ENCODE assay signal across 13 cellular contexts in the genomic region with DNA sequence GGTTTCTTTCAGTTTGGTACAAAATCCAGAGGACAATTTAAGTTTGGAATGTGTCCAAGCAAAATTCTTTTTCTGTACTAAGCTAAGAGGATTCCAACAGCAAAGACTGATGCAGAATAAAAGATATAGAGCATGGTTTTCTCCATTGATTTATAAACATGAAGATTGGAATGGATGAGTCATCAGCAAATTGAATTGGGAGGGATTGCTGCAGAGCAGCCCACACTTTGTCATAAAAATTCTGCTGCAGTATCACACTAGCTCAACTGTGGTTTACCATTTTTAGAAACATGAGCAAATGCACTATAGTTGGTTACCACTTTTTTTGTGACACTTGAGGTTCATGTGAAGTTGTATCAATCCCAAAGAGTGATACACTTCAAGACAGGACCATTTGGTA. TPM values are rescaled to one million over a fixed set of nuclear protein-coding genes. Genes with fewer than 3 reads are reported as not detected.
DNase-seq lines count a peak whose midpoint lies in the region; ATAC-seq and TF ChIP-seq lines count a peak whose summit lies in the region.
"Had no signal": no experiment of that assay in that cellular context is flagged by ENCODE, and none has a peak within 500 bp of the region (broad histone marks: within the 10 kb centered on the region; RNA-seq: fewer than 3 reads in every experiment).

No MANE protein-coding gene starts in this region.

- peak overlapping the region; percentile 11; the same call in 1 of the 2 replicates for H3K4me2 ChIP-seq in HCT116 (ENCODE audit: low read length)

- no peaks in the 10 kb centered on the region for H3K9me3 ChIP-seq in HCT116 (ENCODE audit: control insufficient read depth in 1 of 2, insufficient read depth in 1 of 2, low read depth in 1 of 2, low read length in 2 of 2)
- no peaks in the 10 kb centered on the region for H3K9me3 ChIP-seq in CD4-positive, alpha-beta memory T cell (ENCODE audit: control insufficient read depth in 1 of 2, low read length in 2 of 2)

- H3K27ac Mint-ChIP-seq in stimulated activated effector memory CD8-positive, alpha-beta T cell treated with anti-CD3 and anti-CD28 coated beads, Interleukin-12 subunit alpha, Interleukin-12 subunit beta, amount 100 ng/mL, for 72 hours = no peak overlapping the region
- H3K27ac Mint-ChIP-seq in CD4-positive, alpha-beta memory T cell = peak overlapping the region in 1 of 7 donors; percentile 57
- H3K27ac Mint-ChIP-seq: naive thymus-derived CD4-positive, alpha-beta T cell; stimulated activated memory B cell treated with anti-CD40 and anti-IgM and Interleukin-4, amounts not matched to agents 10 μg/mL and 1 μg/mL and 100 μg/mL, for 72 hours had no signal

- H3K4me3 Mint-ChIP-seq in stimulated activated effector memory CD8-positive, alpha-beta T cell treated with anti-CD3 and anti-CD28 coated beads, Interleukin-12 subunit alpha, Interleukin-12 subunit beta, amount 100 ng/mL, for 72 hours = no peak overlapping the region
- no peak overlapping the region for H3K4me3 Mint-ChIP-seq in CD4-positive, alpha-beta memory T cell
- H3K4me3 Mint-ChIP-seq: naive thymus-derived CD4-positive, alpha-beta T cell; stimulated activated memory B cell treated with anti-CD40 and anti-IgM and Interleukin-4, amounts not matched to agents 10 μg/mL and 1 μg/mL and 100 μg/mL, for 72 hours had no signal

- no peaks in the 10 kb centered on the region for H3K9me2 ChIP-seq in HCT116 (ENCODE audit: insufficient read depth)

- H3K27me3 ChIP-seq in HCT116 (ENCODE audit: insufficient read depth, low read length) = no peaks in the 10 kb centered on the region
- H3K27me3 ChIP-seq in CD4-positive, alpha-beta memory T cell (ENCODE audit: insufficient read depth, low read length) = no peaks in the 10 kb centered on the region

- H3K4me1 ChIP-seq in HCT116 (ENCODE audit: control insufficient read depth in 1 of 2, insufficient read depth in 2 of 2, low read length in 2 of 2) = peaks cover 2 to 9% of the 10 kb centered on the region in 2 experiments; a peak in 3 of 4 replicates
- H3K4me1 ChIP-seq in CD4-positive, alpha-beta memory T cell (ENCODE audit: insufficient read depth, low read length) = no peaks in the 10 kb centered on the region

- H3K4me3 ChIP-seq in HCT116 (replicated peaks in 1 of 2; ENCODE audit: low read depth in 1 of 2, low read length in 2 of 2) = no peak overlapping the region
- H3K4me3 ChIP-seq in CD4-positive, alpha-beta memory T cell (ENCODE audit: low read length in 2 of 2) = no peak overlapping the region

- H2AFZ ChIP-seq in HCT116 (ENCODE audit: low read depth, low read length, poor library complexity, severe bottlenecking) = no peak overlapping the region

- H3K4me1 Mint-ChIP-seq in stimulated activated effector memory CD8-positive, alpha-beta T cell treated with anti-CD3 and anti-CD28 coated beads, Interleukin-12 subunit alpha, Interleukin-12 subunit beta, amount 100 ng/mL, for 72 hours = no peaks in the 10 kb centered on the region
- no peaks in the 10 kb centered on the region for H3K4me1 Mint-ChIP-seq in CD4-positive, alpha-beta memory T cell
- H3K4me1 Mint-ChIP-seq: naive thymus-derived CD4-positive, alpha-beta T cell; stimulated activated memory B cell treated with anti-CD40 and anti-IgM and Interleukin-4, amounts not matched to agents 10 μg/mL and 1 μg/mL and 100 μg/mL, for 72 hours had no signal

- RAD21 ChIA-PET in HCT116 (lab: Charles Lee; ENCODE audit: low non-redundant PET in 1 of 2, low total read pairs in 2 of 2, uncharacterized antibody in 2 of 2, unreplicated experiment in 2 of 2) = no interaction called here

- ATAC-seq in HCT116 = no peak
- peak; percentile 68 for ATAC-seq in stimulated activated effector memory CD8-positive, alpha-beta T cell treated with anti-CD3 and anti-CD28 coated beads, Interleukin-12 subunit alpha, Interleukin-12 subunit beta, amount 100 ng/mL, for 72 hours
- ATAC-seq in HG02763 (IDR thresholded peaks at IDR 0.05; ENCODE audit: unreplicated experiment) = no peak
- ATAC-seq: naive thymus-derived CD4-positive, alpha-beta T cell; stimulated activated memory B cell treated with anti-CD40 and anti-IgM and Interleukin-4, amounts not matched to agents 10 μg/mL and 1 μg/mL and 100 μg/mL, for 72 hours had no signal

- H3K36me3 Mint-ChIP-seq in stimulated activated effector memory CD8-positive, alpha-beta T cell treated with anti-CD3 and anti-CD28 coated beads, Interleukin-12 subunit alpha, Interleukin-12 subunit beta, amount 100 ng/mL, for 72 hours = no peaks in the 10 kb centered on the region
- no peaks in the 10 kb centered on the region for H3K36me3 Mint-ChIP-seq in CD4-positive, alpha-beta memory T cell
- H3K36me3 Mint-ChIP-seq: naive thymus-derived CD4-positive, alpha-beta T cell; stimulated activated memory B cell treated with anti-CD40 and anti-IgM and Interleukin-4, amounts not matched to agents 10 μg/mL and 1 μg/mL and 100 μg/mL, for 72 hours had no signal

- TF ChIP-seq POLR2A in HCT116 (IDR thresholded peaks at IDR 0.05; ENCODE audit: borderline replicate concordance, extremely low read depth, insufficient read depth, insufficient read length) = no peak

- TF ChIP-seq CTCF in HCT116 (IDR thresholded peaks at IDR 0.05 in 2 of 3, conservative IDR thresholded peaks at IDR 0.05 in 1 of 3; ENCODE audit: borderline replicate concordance in 1 of 3, insufficient read depth in 1 of 3, low read depth in 2 of 3, low read length in 2 of 3) = no peak

- no TSS peak for BruUV-seq in HCT116 (replicated peaks; lab: Mats Ljungman, UMichigan)

- POLR2A ChIA-PET in HCT116 (lab: Charles Lee) = interaction anchor here (2.2 kb wide), 1 partner anchor 16 kb away, joined by 8 read pairs; a partner anchor contains a TSS
- POLR2A ChIA-PET in CD4-positive, alpha-beta memory T cell (lab: Charles Lee; ENCODE audit: partially characterized antibody) = no interaction called here

- H3K79me2 ChIP-seq in HCT116 (ENCODE audit: insufficient read depth, low read length) = no peaks in the 10 kb centered on the region

- intact Hi-C loops in HCT116 (cut with micrococcal nuclease) = no loop called here
- intact Hi-C loops in CD4-positive, alpha-beta memory T cell (cut with micrococcal nuclease) = no loop called here

- no peak overlapping the region for H3K27ac ChIP-seq in HCT116 (ENCODE audit: low read depth, low read length)
- H3K27ac ChIP-seq in CD4-positive, alpha-beta memory T cell (ENCODE audit: low read depth, low read length) = no peak overlapping the region
- H3K27ac ChIP-seq: HL-60 had no signal

- no peaks in the 10 kb centered on the region for H3K36me3 ChIP-seq in HCT116 (ENCODE audit: control insufficient read depth in 1 of 2, insufficient read depth in 2 of 2, low read length in 2 of 2)
- H3K36me3 ChIP-seq in CD4-positive, alpha-beta memory T cell (ENCODE audit: insufficient read depth, low read length) = no peaks in the 10 kb centered on the region

- no peaks in the 10 kb centered on the region for H4K20me1 ChIP-seq in HCT116 (ENCODE audit: insufficient read depth)

- H3K9me3 Mint-ChIP-seq in stimulated activated effector memory CD8-positive, alpha-beta T cell treated with anti-CD3 and anti-CD28 coated beads, Interleukin-12 subunit alpha, Interleukin-12 subunit beta, amount 100 ng/mL, for 72 hours = no peaks in the 10 kb centered on the region
- peaks cover 0 to 5% (median under 1%) of the 10 kb centered on the region in 8 donors for H3K9me3 Mint-ChIP-seq in CD4-positive, alpha-beta memory T cell

- TF ChIP-seq RAD21 in HCT116 (IDR thresholded peaks at IDR 0.05; ENCODE audit: low read depth) = no peak

- CTCF ChIA-PET in HCT116 (lab: Charles Lee) = interaction anchor here (1.5 kb wide), 1 partner anchor 58 kb away, joined by 6 read pairs; no protein-coding TSS in a partner anchor
- CTCF ChIA-PET in CD4-positive, alpha-beta memory T cell (lab: Charles Lee; ENCODE audit: partially characterized antibody) = no interaction called here

- no peak for DNase-seq in HCT116 (ENCODE audit: low read depth, low spot score)
- DNase-seq in RPMI7951 (ENCODE audit: low read depth) = peak; percentile 73
- peak; percentile 66 for DNase-seq in fibroblast of gingiva (ENCODE audit: low read depth)
- no peak for DNase-seq in stimulated activated effector memory CD8-positive, alpha-beta T cell treated with anti-CD3 and anti-CD28 coated beads, Interleukin-12 subunit alpha, Interleukin-12 subunit beta, amount 100 ng/mL, for 72 hours (ENCODE audit: low spot score in 2 of 2)
- DNase-seq in NCI-H2029 treated with DMSO at 0.1 percent for 48 hours (lab: John Stamatoyannopoulos, UW) = no peak
- no peak for DNase-seq in CD4-positive, alpha-beta memory T cell
- DNase-seq: DMS79 treated with DMSO at 0.1 percent for 48 hours; naive thymus-derived CD4-positive, alpha-beta T cell; NCI-H1694 treated with DMSO at 0.1 percent for 48 hours; stimulated activated CD4-positive, alpha-beta T cell treated with anti-CD3 and anti-CD28 coated beads, Interleukin-12 subunit alpha, Interleukin-12 subunit beta, amount 100 ng/mL, for 4 hours had no signal

- peaks cover 13% of the 10 kb centered on the region in 2 donors for H3K27me3 Mint-ChIP-seq in CD4-positive, alpha-beta memory T cell

- H3K9ac ChIP-seq in HCT116 (ENCODE audit: low read length) = no peak overlapping the region

TF ChIP-seq in HCT116, 20 proteins besides CTCF, POLR2A, EP300 and RAD21:
- TF ChIP-seq JUND (IDR thresholded peaks at IDR 0.05) (peak; percentile 36; the same call in 1 of the 2 replicates), POLR2AphosphoS5 (IDR thresholded peaks at IDR 0.05; ENCODE audit: low read depth, low read length) (no peak)

RNA-seq across cellular contexts. Expression of a gene that starts 16.1 kb away (rescaled TPM):
- 35.9 TPM for total RNA-seq in HCT116 (2021; ENCODE audit: unreplicated experiment)
- polyA plus RNA-seq in HCT116 (2012) = 55.1 and 58.8 TPM in 2 replicates
- 64.3 and 72.7 TPM in 2 replicates for total RNA-seq in RPMI7951 (2014; rRNA removed; shearing (Covaris generic))
- not detected for total RNA-seq in CD4-positive, alpha-beta memory T cell
- not detected for polyA plus RNA-seq in CD4-positive, alpha-beta memory T cell

RNA-seq across cellular contexts. Expression of a gene that starts 22.2 kb away (rescaled TPM):
- 2.8 TPM for total RNA-seq in HCT116 (2021; ENCODE audit: unreplicated experiment)
- polyA plus RNA-seq in HCT116 (2012) = 0.75 and 0.99 TPM in 2 replicates
- 8.4 and 9.0 TPM in 2 replicates for total RNA-seq in RPMI7951 (2014; rRNA removed; shearing (Covaris generic))
- under 1 TPM; 0.36 to 0.41 TPM for total RNA-seq in CD4-positive, alpha-beta memory T cell
- polyA plus RNA-seq in CD4-positive, alpha-beta memory T cell = under 1 TPM; 0.12 to 0.31 TPM
- polyA plus RNA-seq: naive thymus-derived CD4-positive, alpha-beta T cell had no signal

RNA-seq across cellular contexts. Expression of a gene that starts 22.6 kb away (rescaled TPM):
- 7.4 TPM for total RNA-seq in HCT116 (2021; ENCODE audit: unreplicated experiment)
- 1.3 and 3.1 TPM in 2 replicates for polyA plus RNA-seq in HCT116 (2012)
- total RNA-seq in RPMI7951 (2014; rRNA removed; shearing (Covaris generic)) = 12.5 and 14.5 TPM in 2 replicates
- under 1 TPM; 0.20 to 0.75 TPM for total RNA-seq in CD4-positive, alpha-beta memory T cell
- under 1 TPM in 1 of 2 donors, not detected in 1; 0.50 TPM for polyA plus RNA-seq in CD4-positive, alpha-beta memory T cell
- total RNA-seq: naive thymus-derived CD4-positive, alpha-beta T cell had no signal
- polyA plus RNA-seq: naive thymus-derived CD4-positive, alpha-beta T cell had no signal

Comparison
In these comparisons a context has a peak if more than half of its experiments do, and no peak if none do; other contexts are left out.
1. DNase-seq: peak in RPMI7951 (single experiment) and fibroblast of gingiva (single experiment); none in HCT116 (single experiment), stimulated activated effector memory CD8-positive, alpha-beta T cell treated with anti-CD3 and anti-CD28 coated beads, Interleukin-12 subunit alpha, Interleukin-12 subunit beta, amount 100 ng/mL, for 72 hours (0 of 2), NCI-H2029 treated with DMSO at 0.1 percent for 48 hours (single experiment) and CD4-positive, alpha-beta memory T cell (0 of 5).
2. RNA of a gene that starts 16.1 kb away (total RNA-seq): 64.3 to 72.7 TPM in RPMI7951 and 35.9 TPM in HCT116 (single experiment); not detected in CD4-positive, alpha-beta memory T cell; every median in the first group is over 10 times any median in the second.